Comparison of ENCODE assay signal across 1 cellular context in the genomic region with DNA sequence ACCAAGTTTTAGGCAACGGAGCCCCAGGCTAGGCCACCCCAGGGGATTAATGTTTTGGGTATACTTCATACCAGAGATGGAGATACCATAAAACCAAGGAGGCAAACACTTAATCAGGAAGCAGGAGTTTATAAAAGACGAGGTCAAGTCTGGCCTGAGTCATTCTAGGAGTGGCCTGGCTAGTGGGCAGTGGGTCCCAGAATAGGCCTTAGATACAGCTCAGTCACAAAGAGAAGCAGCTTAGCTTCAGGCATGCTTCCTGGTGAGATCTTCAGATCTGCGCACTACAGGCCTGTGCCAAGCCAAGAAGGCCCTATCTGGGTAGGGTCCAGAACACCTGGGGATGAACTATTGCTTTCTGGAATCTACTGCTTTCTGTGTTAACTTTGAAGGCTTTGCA.
TF ChIP-seq lines count a peak whose summit lies in the region.

No MANE protein-coding gene starts in this region.

TF ChIP-seq in K562, 482 proteins besides CTCF, POLR2A, EP300 and RAD21 (continued from another document):
- no peak for TF ChIP-seq CREB1 (IDR thresholded peaks at IDR 0.05)
- no peak for TF ChIP-seq CREB1 (CRISPR knock-in tag; IDR thresholded peaks at IDR 0.05)
- no peak for TF ChIP-seq BDP1 (IDR thresholded peaks at IDR 0.05; ENCODE audit: insufficient read depth, insufficient read length)
- no peak for TF ChIP-seq ZZZ3 (IDR thresholded peaks at IDR 0.05)
- no peak for TF ChIP-seq CBX1 (IDR thresholded peaks at IDR 0.05; ENCODE audit: low read depth)
- TF ChIP-seq, protein P1, sequence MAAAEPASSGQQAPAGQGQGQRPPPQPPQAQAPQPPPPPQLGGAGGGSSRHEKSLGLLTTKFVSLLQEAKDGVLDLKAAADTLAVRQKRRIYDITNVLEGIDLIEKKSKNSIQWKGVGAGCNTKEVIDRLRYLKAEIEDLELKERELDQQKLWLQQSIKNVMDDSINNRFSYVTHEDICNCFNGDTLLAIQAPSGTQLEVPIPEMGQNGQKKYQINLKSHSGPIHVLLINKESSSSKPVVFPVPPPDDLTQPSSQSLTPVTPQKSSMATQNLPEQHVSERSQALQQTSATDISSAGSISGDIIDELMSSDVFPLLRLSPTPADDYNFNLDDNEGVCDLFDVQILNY (CRISPR knock-in tag; IDR thresholded peaks at IDR 0.05), result no peak
- TF ChIP-seq, protein P2, sequence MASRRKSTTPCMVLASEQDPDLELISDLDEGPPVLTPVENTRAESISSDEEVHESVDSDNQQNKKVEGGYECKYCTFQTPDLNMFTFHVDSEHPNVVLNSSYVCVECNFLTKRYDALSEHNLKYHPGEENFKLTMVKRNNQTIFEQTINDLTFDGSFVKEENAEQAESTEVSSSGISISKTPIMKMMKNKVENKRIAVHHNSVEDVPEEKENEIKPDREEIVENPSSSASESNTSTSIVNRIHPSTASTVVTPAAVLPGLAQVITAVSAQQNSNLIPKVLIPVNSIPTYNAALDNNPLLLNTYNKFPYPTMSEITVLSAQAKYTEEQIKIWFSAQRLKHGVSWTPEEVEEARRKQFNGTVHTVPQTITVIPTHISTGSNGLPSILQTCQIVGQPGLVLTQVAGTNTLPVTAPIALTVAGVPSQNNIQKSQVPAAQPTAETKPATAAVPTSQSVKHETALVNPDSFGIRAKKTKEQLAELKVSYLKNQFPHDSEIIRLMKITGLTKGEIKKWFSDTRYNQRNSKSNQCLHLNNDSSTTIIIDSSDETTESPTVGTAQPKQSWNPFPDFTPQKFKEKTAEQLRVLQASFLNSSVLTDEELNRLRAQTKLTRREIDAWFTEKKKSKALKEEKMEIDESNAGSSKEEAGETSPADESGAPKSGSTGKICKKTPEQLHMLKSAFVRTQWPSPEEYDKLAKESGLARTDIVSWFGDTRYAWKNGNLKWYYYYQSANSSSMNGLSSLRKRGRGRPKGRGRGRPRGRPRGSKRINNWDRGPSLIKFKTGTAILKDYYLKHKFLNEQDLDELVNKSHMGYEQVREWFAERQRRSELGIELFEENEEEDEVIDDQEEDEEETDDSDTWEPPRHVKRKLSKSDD (conservative IDR thresholded peaks at IDR 0.05; ENCODE audit: low read length), result no peak
- TF ChIP-seq HLTF (IDR thresholded peaks at IDR 0.05), result no peak
- no peak for TF ChIP-seq BCOR (IDR thresholded peaks at IDR 0.05)
- no peak for TF ChIP-seq EP400 (IDR thresholded peaks at IDR 0.05)
- TF ChIP-seq POLR2AphosphoS2 (IDR thresholded peaks at IDR 0.05; ENCODE audit: low read length), result no peak
- no peak for TF ChIP-seq SIX5 (IDR thresholded peaks at IDR 0.05; ENCODE audit: borderline replicate concordance in 1 of 2, insufficient read depth in 1 of 2, low read depth in 1 of 2, low read length in 2 of 2)
- TF ChIP-seq, protein P3, sequence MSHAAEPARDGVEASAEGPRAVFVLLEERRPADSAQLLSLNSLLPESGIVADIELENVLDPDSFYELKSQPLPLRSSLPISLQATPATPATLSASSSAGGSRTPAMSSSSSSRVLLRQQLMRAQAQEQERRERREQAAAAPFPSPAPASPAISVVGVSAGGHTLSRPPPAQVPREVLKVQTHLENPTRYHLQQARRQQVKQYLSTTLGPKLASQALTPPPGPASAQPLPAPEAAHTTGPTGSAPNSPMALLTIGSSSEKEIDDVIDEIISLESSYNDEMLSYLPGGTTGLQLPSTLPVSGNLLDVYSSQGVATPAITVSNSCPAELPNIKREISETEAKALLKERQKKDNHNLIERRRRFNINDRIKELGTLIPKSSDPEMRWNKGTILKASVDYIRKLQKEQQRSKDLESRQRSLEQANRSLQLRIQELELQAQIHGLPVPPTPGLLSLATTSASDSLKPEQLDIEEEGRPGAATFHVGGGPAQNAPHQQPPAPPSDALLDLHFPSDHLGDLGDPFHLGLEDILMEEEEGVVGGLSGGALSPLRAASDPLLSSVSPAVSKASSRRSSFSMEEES (CRISPR knock-in tag; IDR thresholded peaks at IDR 0.05), result no peak
- TF ChIP-seq GABPB1 (CRISPR knock-in tag; IDR thresholded peaks at IDR 0.05), result no peak
- no peak for TF ChIP-seq ZNF224 (CRISPR knock-in tag; IDR thresholded peaks at IDR 0.05)
- no peak for TF ChIP-seq ZNF184 (CRISPR knock-in tag; IDR thresholded peaks at IDR 0.05)
